In genomic region chr19:18044825-18045304, GRCh38 we compare ENCODE assay signal across 8 cellular contexts. TPM values are rescaled to one million over a fixed set of nuclear protein-coding genes. Genes with fewer than 3 reads are reported as not detected.
DNase-seq lines count a peak whose midpoint lies in the region; ATAC-seq and TF ChIP-seq lines count a peak whose summit lies in the region.

No MANE protein-coding gene starts in this region.

- H3K4me3 ChIP-seq in Panc1 (ENCODE audit: low read depth in 2 of 2, low read length in 2 of 2) = peak overlapping the region; percentile 20 to 30; a peak in 3 of 4 replicates
- H3K4me3 ChIP-seq in transverse colon = peak overlapping the region in 3 of 4 donors; percentile 20 to 45 (median 21)

- no peak for TF ChIP-seq EP300 in transverse colon (IDR thresholded peaks at IDR 0.05; ENCODE audit: low read depth)

- H3K9me3 ChIP-seq in Panc1 (ENCODE audit: control insufficient read depth, insufficient read depth, low read depth, low read length) = no peaks in the 10 kb centered on the region
- H3K9me3 ChIP-seq in transverse colon = peaks cover 0 to 3% of the 10 kb centered on the region in 2 donors

- TF ChIP-seq CTCF in C4-2B (conservative IDR thresholded peaks at IDR 0.05) = no peak
- no peak for TF ChIP-seq CTCF in Panc1 (IDR thresholded peaks at IDR 0.05)
- no peak for TF ChIP-seq CTCF in glutamatergic neuron (IDR thresholded peaks at IDR 0.05; ENCODE audit: partially characterized antibody, unreplicated experiment)
- TF ChIP-seq CTCF in transverse colon (IDR thresholded peaks at IDR 0.05) = no peak

- no peaks in the 10 kb centered on the region for H3K9me3 Mint-ChIP-seq in glutamatergic neuron (ENCODE audit: unreplicated experiment)

- H3K4me3 Mint-ChIP-seq in glutamatergic neuron (ENCODE audit: unreplicated experiment) = no peak overlapping the region

- peak; percentile 90 for ATAC-seq in GM19351 (IDR thresholded peaks at IDR 0.05; ENCODE audit: unreplicated experiment)
- ATAC-seq in HG03457 (IDR thresholded peaks at IDR 0.05; ENCODE audit: unreplicated experiment) = peak; percentile 84
- peak; percentile 76 for ATAC-seq in Panc1

- H3K36me3 Mint-ChIP-seq in glutamatergic neuron (ENCODE audit: unreplicated experiment) = no peaks in the 10 kb centered on the region

- intact Hi-C loops in Panc1 (cut with micrococcal nuclease; ENCODE audit: unreplicated experiment) (no loop called here), posterior vena cava (cut with DNase I) (no loop called here), transverse colon (cut with DNase I; ENCODE audit: low total_unique reads) (no loop called here)

- no peaks in the 10 kb centered on the region for H3K36me3 ChIP-seq in Panc1 (ENCODE audit: control insufficient read depth, insufficient read depth, low read length)
- H3K36me3 ChIP-seq in transverse colon = no peaks in the 10 kb centered on the region

- H3K27me3 Mint-ChIP-seq in glutamatergic neuron (ENCODE audit: unreplicated experiment) = peaks cover 1% of the 10 kb centered on the region

- no peak for DNase-seq in Panc1 (ENCODE audit: low read depth, low spot score)
- peak; percentile 64 to 73 for DNase-seq in activated T-helper 1 cell treated with anti-CD3 and anti-CD28 coated beads, Interleukin-2, amount 50 U/mL, for 16 hours (ENCODE audit: low read depth in 1 of 2, low spot score in 1 of 2)
- DNase-seq in glutamatergic neuron = peak; percentile 23
- DNase-seq in posterior vena cava (ENCODE audit: low spot score) = peak; percentile 90
- peak; percentile 86 for DNase-seq in transverse colon

- H3K27me3 ChIP-seq in Panc1 (ENCODE audit: control insufficient read depth, insufficient read depth, low read length) (no peaks in the 10 kb centered on the region), transverse colon (no peaks in the 10 kb centered on the region)

- BruUV-seq in Panc1 (replicated peaks; lab: Mats Ljungman, UMichigan) = no TSS peak

- peak; percentile 25 for TF ChIP-seq POLR2A in transverse colon (IDR thresholded peaks at IDR 0.05)

- CTCF ChIA-PET in Panc1 (lab: Charles Lee) = interaction anchor here (0.5 to 0.6 kb wide), 3 partner anchors 207 to 475 kb away, joined by 3 to 5 read pairs (median 3); no protein-coding TSS in a partner anchor

- H3K4me1 ChIP-seq in Panc1 (ENCODE audit: control insufficient read depth, insufficient read depth, low read length) (peaks cover 21% of the 10 kb centered on the region), transverse colon (peaks cover 9 to 34% (median 25%) of the 10 kb centered on the region in 4 donors)

- H3K27ac Mint-ChIP-seq in glutamatergic neuron (ENCODE audit: unreplicated experiment) = no peak overlapping the region

- in situ Hi-C loops in Panc1 (cut with HindIII; ENCODE audit: low pct_unique_long_range_greater_than_20kb, low sequenced_read_pairs) = no loop called here
- in situ Hi-C loops in transverse colon (cut with MboI; ENCODE audit: low pct_ligation_motif_present in 1 of 4, low pct_unique_long_range_greater_than_20kb in 1 of 4, low sequenced_read_pairs in 3 of 4) = no loop called here

- 8 to 30% methylated on average over 2 to 12 of the region's 12 CpGs for WGBS in transverse colon (ENCODE audit: low coverage in 1 of 2), 2 donors

- H3K27ac ChIP-seq in C4-2B (peak overlapping the region; percentile 19), Panc1 (ENCODE audit: low read length) (peak overlapping the region; percentile 77), transverse colon (peak overlapping the region; percentile 42 to 73 (median 60))

- POLR2A ChIA-PET in Panc1 (lab: Charles Lee) = no interaction called here

- no peaks in the 10 kb centered on the region for H3K4me1 Mint-ChIP-seq in glutamatergic neuron (ENCODE audit: low read depth, unreplicated experiment)

RNA-seq across cellular contexts. Expression of gene ARRDC2, which starts 36.9 kb away (rescaled TPM):
- total RNA-seq in Panc1 (2021; ENCODE audit: unreplicated experiment) (21.4 TPM), glutamatergic neuron (ENCODE audit: unreplicated experiment) (4.0 TPM), posterior vena cava (10 to 100 TPM; 21.0 to 25.2 TPM), transverse colon (10 to 100 TPM; 28.9 to 69.6 (median 42.7) TPM)
- 25.6 TPM for polyA plus RNA-seq in Panc1 (2012; ENCODE audit: insufficient read length)

RNA-seq across cellular contexts. Expression of gene IL12RB1, which starts 41.9 kb away (rescaled TPM):
- total RNA-seq in Panc1 (2021; ENCODE audit: unreplicated experiment) (0.36 TPM), glutamatergic neuron (ENCODE audit: unreplicated experiment) (not detected), posterior vena cava (1 to 10 TPM; 1.7 to 2.3 TPM), transverse colon (1 to 10 TPM in 1 of 4 donors, under 1 TPM in 1, not detected in 2; 0.55 to 2.1 TPM)
- polyA plus RNA-seq in Panc1 (2012; ENCODE audit: insufficient read length) = 0.10 TPM

RNA-seq across cellular contexts. Expression of gene MAST3, which starts 52.7 kb away (rescaled TPM):
- total RNA-seq in Panc1 (2021; ENCODE audit: unreplicated experiment) = 13.1 TPM
- 12.5 TPM for polyA plus RNA-seq in Panc1 (2012; ENCODE audit: insufficient read length)
- total RNA-seq in glutamatergic neuron (ENCODE audit: unreplicated experiment) = 16.6 TPM
- total RNA-seq in posterior vena cava = 1 to 10 TPM; 5.6 to 7.1 TPM
- total RNA-seq in transverse colon = 10 to 100 TPM; 27.2 to 53.5 (median 32.7) TPM

Comparison
In these comparisons a context has a peak if more than half of its experiments do, and no peak if none do; other contexts are left out.
1. H3K27ac ChIP-seq: peak in every context shown above with its lines; median percentile 77 in Panc1; 60 in transverse colon; 19 in C4-2B.